ENCODE assay signal across 12 cellular contexts in genomic region chr15:55829826-55830225, GRCh38.
DNase-seq lines count a peak whose midpoint lies in the region; ATAC-seq, FAIRE-seq and TF ChIP-seq lines count a peak whose summit lies in the region.
"Had no signal": no experiment of that assay in that cellular context is flagged by ENCODE, and none has a peak within 500 bp of the region (broad histone marks: within the 10 kb centered on the region; RNA-seq: fewer than 3 reads in every experiment).

No MANE protein-coding gene starts in this region.

- H3K4me1 Mint-ChIP-seq in effector memory CD8-positive, alpha-beta T cell (ENCODE audit: low read depth in 2 of 2): peaks cover 8 to 11% of the 10 kb centered on the region in 2 donors
- H3K4me1 Mint-ChIP-seq: endodermal cell had no signal

- H3K4me1 ChIP-seq in pancreas: no peaks in the 10 kb centered on the region

- no peaks in the 10 kb centered on the region for H3K27me3 ChIP-seq in pancreas

- intact Hi-C loops in pancreas (cut with DNase I): no loop called here

- ATAC-seq in GM18520 (IDR thresholded peaks at IDR 0.05; ENCODE audit: unreplicated experiment) (peak; percentile 40), GM21619 (IDR thresholded peaks at IDR 0.05; ENCODE audit: unreplicated experiment) (peak; percentile 73), pancreas (no peak)
- ATAC-seq in effector memory CD8-positive, alpha-beta T cell (replicated peaks): peak; percentile 40

- no peak for TF ChIP-seq POLR2A in H54 (IDR thresholded peaks at IDR 0.05; ENCODE audit: low read depth, low read length)

- WGBS in pancreas, 2 donors: 76 to 91% methylated on average over 2 of the region's 2 CpGs

- H3K9me3 Mint-ChIP-seq in effector memory CD8-positive, alpha-beta T cell: no peaks in the 10 kb centered on the region
- H3K9me3 Mint-ChIP-seq: endodermal cell had no signal

- H3K9me3 ChIP-seq in pancreas: no peaks in the 10 kb centered on the region

- DNase-seq in Kasumi-1 (lab: John Stamatoyannopoulos, UW) (peak; percentile 10 to 23), pancreas (no peak), DMS53 treated with DMSO at 0.1 percent for 48 hours (lab: John Stamatoyannopoulos, UW; ENCODE audit: unreplicated experiment) (no peak), activated gamma-delta T cell (lab: John Stamatoyannopoulos, UW) (no peak), H54 (ENCODE audit: insufficient read length, low spot score) (no peak)
- no peak for DNase-seq in effector memory CD8-positive, alpha-beta T cell
- DNase-seq: DMS79, endodermal cell, IMR-90, islet precursor cell had no signal

- no peak overlapping the region for H3K4me3 Mint-ChIP-seq in effector memory CD8-positive, alpha-beta T cell
- H3K4me3 Mint-ChIP-seq: endodermal cell had no signal

- H3K27me3 Mint-ChIP-seq in effector memory CD8-positive, alpha-beta T cell: no peaks in the 10 kb centered on the region

- TF ChIP-seq CTCF in pancreas (IDR thresholded peaks at IDR 0.05): no peak

- H3K36me3 Mint-ChIP-seq in effector memory CD8-positive, alpha-beta T cell (ENCODE audit: insufficient read depth): no peaks in the 10 kb centered on the region

- no peak for FAIRE-seq in pancreas (lab: Jason Lieb, UNC)
- no peak for FAIRE-seq in H54 (lab: Jason Lieb, UNC)

- H3K36me3 ChIP-seq in pancreas: peaks cover 0 to 4% (median 0%) of the 10 kb centered on the region in 3 donors

- no peak overlapping the region for H3K27ac ChIP-seq in pancreas

- peak overlapping the region; percentile 13 to 37 for H3K27ac Mint-ChIP-seq in effector memory CD8-positive, alpha-beta T cell
- H3K27ac Mint-ChIP-seq: endodermal cell had no signal

- H3K4me3 ChIP-seq in pancreas: no peak overlapping the region

Comparison
In these comparisons a context has a peak if more than half of its experiments do, and no peak if none do; other contexts are left out.
1. ATAC-seq: peak in GM18520 (single experiment), GM21619 (single experiment) and effector memory CD8-positive, alpha-beta T cell (single experiment); none in pancreas (0 of 4).
2. DNase-seq: peak in Kasumi-1 (2 of 2); none in effector memory CD8-positive, alpha-beta T cell (0 of 3), pancreas (0 of 6), DMS53 treated with DMSO at 0.1 percent for 48 hours (single experiment), activated gamma-delta T cell (single experiment) and H54 (single experiment).